ENCODE assay signal across 11 cellular contexts in genomic region chr5:111697881-111698757, GRCh38. TPM values are rescaled to one million over a fixed set of nuclear protein-coding genes. Genes with fewer than 3 reads are reported as not detected.
A peak's percentile ranks its signal among the peaks of the same experiment; 100 is the strongest.
DNase-seq lines count a peak whose midpoint lies in the region; TF ChIP-seq lines count a peak whose summit lies in the region.
"Had no signal": no experiment of that assay in that cellular context is flagged by ENCODE, and none has a peak within 500 bp of the region (broad histone marks: within the 10 kb centered on the region; RNA-seq: fewer than 3 reads in every experiment).

No MANE protein-coding gene starts in this region.

- H3K4me1 ChIP-seq in left ventricle myocardium inferior (peaks cover 13% of the 10 kb centered on the region), right atrium auricular region (peaks cover 0 to 11% of the 10 kb centered on the region in 2 donors)

- no peak overlapping the region for H3K4me3 ChIP-seq in left ventricle myocardium inferior
- no peak overlapping the region for H3K4me3 ChIP-seq in right atrium auricular region

- intact Hi-C loops in left ventricle myocardium inferior (cut with micrococcal nuclease), result no loop called here

- no peaks in the 10 kb centered on the region for H3K36me3 ChIP-seq in left ventricle myocardium inferior
- no peaks in the 10 kb centered on the region for H3K36me3 ChIP-seq in right atrium auricular region

- TF ChIP-seq CTCF in left ventricle myocardium inferior (IDR thresholded peaks at IDR 0.05; ENCODE audit: borderline replicate concordance), result peak; percentile 18
- TF ChIP-seq CTCF in right atrium auricular region (IDR thresholded peaks at IDR 0.05), result no peak

- H3K9me3 ChIP-seq in left ventricle myocardium inferior (replicated peaks), result no peaks in the 10 kb centered on the region
- H3K9me3 ChIP-seq in right atrium auricular region, result no peaks in the 10 kb centered on the region

- H3K27me3 ChIP-seq in left ventricle myocardium inferior (ENCODE audit: low read depth), result no peaks in the 10 kb centered on the region
- H3K27me3 ChIP-seq in right atrium auricular region, result no peaks in the 10 kb centered on the region

- no peak for DNase-seq in left ventricle myocardium inferior
- no peak for DNase-seq in right atrium auricular region (ENCODE audit: low spot score)
- peak; percentile 72 for DNase-seq in amniotic epithelial cell (ENCODE audit: low read depth)
- DNase-seq in iris pigment epithelial cell (ENCODE audit: low read depth), result peak; percentile 78
- no peak for DNase-seq in stimulated activated CD4-positive, alpha-beta T cell treated with anti-CD3 and anti-CD28 coated beads, Interleukin-12 subunit alpha, Interleukin-12 subunit beta, amount 100 ng/mL, for 4 hours
- no peak for DNase-seq in DMS53 (lab: John Stamatoyannopoulos, UW)
- no peak for DNase-seq in NCI-H774 (lab: John Stamatoyannopoulos, UW)
- DNase-seq in NCI-H526 (lab: John Stamatoyannopoulos, UW), result no peak
- DNase-seq: CD4-positive, CD25-positive, alpha-beta regulatory T cell; cortex of kidney; T-helper 17 cell had no signal

- H3K27ac ChIP-seq in left ventricle myocardium inferior (replicated peaks) (no peak overlapping the region), right atrium auricular region (no peak overlapping the region)

RNA-seq across cellular contexts. Expression of gene NREP, which starts 58.9 kb away (rescaled TPM):
- total RNA-seq in left ventricle myocardium inferior, result 27.5 TPM
- 10 to 100 TPM in 1 of 2 donors, 1 to 10 TPM in 1; 7.2 to 22.9 TPM for total RNA-seq in right atrium auricular region

Comparison
In these comparisons a context has a peak if more than half of its experiments do, and no peak if none do; other contexts are left out.
1. DNase-seq: peak in amniotic epithelial cell (single experiment) and iris pigment epithelial cell (single experiment); none in left ventricle myocardium inferior (single experiment), right atrium auricular region (single experiment), stimulated activated CD4-positive, alpha-beta T cell treated with anti-CD3 and anti-CD28 coated beads, Interleukin-12 subunit alpha, Interleukin-12 subunit beta, amount 100 ng/mL, for 4 hours (single experiment), DMS53 (single experiment), NCI-H774 (single experiment) and NCI-H526 (0 of 2).